ENCODE assay signal across 22 cellular contexts in genomic region chr9:92064711-92065110, GRCh38. TPM values are rescaled to one million over a fixed set of nuclear protein-coding genes. Genes with fewer than 3 reads are reported as not detected.
DNase-seq lines count a peak whose midpoint lies in the region; ATAC-seq and TF ChIP-seq lines count a peak whose summit lies in the region.
"Had no signal": no experiment of that assay in that cellular context is flagged by ENCODE, and none has a peak within 500 bp of the region (broad histone marks: within the 10 kb centered on the region; RNA-seq: fewer than 3 reads in every experiment).

No MANE protein-coding gene starts in this region.

- CTCF ChIA-PET in AG04450 (lab: Charles Lee): no interaction called here

- ATAC-seq in aorta (ENCODE audit: low FRiP score): no peak
- ATAC-seq in GM19452 (IDR thresholded peaks at IDR 0.05; ENCODE audit: unreplicated experiment): no peak
- ATAC-seq: activated CD4-positive, CD25-positive, alpha-beta regulatory T cell treated with anti-CD3 and anti-CD28 coated beads, Interleukin-2, amount 50 U/mL, for 24 hours; activated T-cell treated with anti-CD3 and anti-CD28 coated beads, Interleukin-2, amount 50 U/mL, for 4 hours; CD8-positive, alpha-beta T cell; naive thymus-derived CD8-positive, alpha-beta T cell had no signal

- peak; percentile 26 for DNase-seq in AG04450 (ENCODE audit: low read depth, low spot score)
- DNase-seq in LHCN-M2 (ENCODE audit: low read depth): peak; percentile 79
- DNase-seq in choroid plexus epithelial cell (ENCODE audit: low read depth): peak; percentile 95
- peak; percentile 27 for DNase-seq in myocyte (ENCODE audit: low read depth)
- DNase-seq in progenitor cell of endocrine pancreas (ENCODE audit: low spot score, unreplicated experiment): no peak
- no peak for DNase-seq in aorta
- DNase-seq in HPDE6-E6E7 (ENCODE audit: extremely low spot score): no peak
- DNase-seq: activated naive CD4-positive, alpha-beta T cell treated with anti-CD3 and anti-CD28 coated beads for 36 hours; activated T-cell treated with anti-CD3 and anti-CD28 coated beads, Interleukin-2, amount 50 U/mL, for 4 hours; CD8-positive, alpha-beta T cell; dermis blood vessel endothelial cell; mesendoderm; naive thymus-derived CD8-positive, alpha-beta T cell; NCI-H1417; NCI-H526; stimulated activated CD4-positive, alpha-beta T cell treated with anti-CD3 and anti-CD28 coated beads, Interleukin-4, amount 100 ng/mL, for 1 hour; T-helper 9 cell; tibial artery had no signal

- H3K27me3 ChIP-seq in AG04450 (ENCODE audit: control insufficient read depth, insufficient read depth, low read length) (no peaks in the 10 kb centered on the region), aorta (ENCODE audit: control insufficient read depth in 1 of 2, insufficient read depth in 2 of 2, low read length in 1 of 2) (no peaks in the 10 kb centered on the region)
- H3K27me3 ChIP-seq: tibial artery had no signal

- no peak overlapping the region for H3K4me3 Mint-ChIP-seq in progenitor cell of endocrine pancreas (ENCODE audit: low read depth)
- H3K4me3 Mint-ChIP-seq: activated naive CD4-positive, alpha-beta T cell treated with anti-CD3 and anti-CD28 coated beads for 36 hours; activated T-cell treated with anti-CD3 and anti-CD28 coated beads, Interleukin-2, amount 50 U/mL, for 4 hours; brain; CD8-positive, alpha-beta T cell; naive thymus-derived CD8-positive, alpha-beta T cell; stimulated activated naive CD8-positive, alpha-beta T cell treated with anti-CD3 and anti-CD28 coated beads, Interleukin-15, Interleukin-2, amounts not matched to agents 100 ng/mL and 50 ng/mL, for 24 hours had no signal

- H3K4me3 ChIP-seq in AG04450 (ENCODE audit: low read depth, low read length) (no peak overlapping the region), choroid plexus epithelial cell (ENCODE audit: low read depth, low read length) (no peak overlapping the region), aorta (ENCODE audit: low read length in 2 of 2) (no peak overlapping the region)
- H3K4me3 ChIP-seq: tibial artery had no signal

- H3K4me1 ChIP-seq in aorta (ENCODE audit: control insufficient read depth in 1 of 2, insufficient read depth in 2 of 2, low read length in 2 of 2): no peaks in the 10 kb centered on the region
- H3K4me1 ChIP-seq: tibial artery had no signal

- no peaks in the 10 kb centered on the region for H3K27me3 Mint-ChIP-seq in progenitor cell of endocrine pancreas
- H3K27me3 Mint-ChIP-seq: brain; naive thymus-derived CD8-positive, alpha-beta T cell; stimulated activated naive CD8-positive, alpha-beta T cell treated with anti-CD3 and anti-CD28 coated beads, Interleukin-15, Interleukin-2, amounts not matched to agents 100 ng/mL and 50 ng/mL, for 24 hours had no signal

- TF ChIP-seq CTCF in AG04450 (IDR thresholded peaks at IDR 0.05; ENCODE audit: low read depth, low read length): no peak
- TF ChIP-seq CTCF in choroid plexus epithelial cell (conservative IDR thresholded peaks at IDR 0.05; ENCODE audit: low read depth, low read length): no peak
- no peak for TF ChIP-seq CTCF in progenitor cell of endocrine pancreas (IDR thresholded peaks at IDR 0.05; ENCODE audit: unreplicated experiment)

- no peak overlapping the region for H3K27ac ChIP-seq in AG04450 (ENCODE audit: low read depth, low read length)
- H3K27ac ChIP-seq in aorta (ENCODE audit: low read depth in 1 of 2, low read length in 2 of 2): no peak overlapping the region
- H3K27ac ChIP-seq: tibial artery had no signal

- H3K9me3 ChIP-seq in AG04450 (ENCODE audit: control insufficient read depth, insufficient read depth, low read length) (no peaks in the 10 kb centered on the region; the same call in 1 of the 2 replicates), aorta (ENCODE audit: control insufficient read depth, low read length) (no peaks in the 10 kb centered on the region)

- POLR2A ChIA-PET in AG04450 (lab: Yijun Ruan, JAX): interaction anchor here (1.0 kb wide), 1 partner anchor 109 kb away, joined by 4 read pairs; no protein-coding TSS in a partner anchor

- H3K9me3 Mint-ChIP-seq in progenitor cell of endocrine pancreas (ENCODE audit: low read depth): peaks cover 32% of the 10 kb centered on the region

- no peaks in the 10 kb centered on the region for H3K4me1 Mint-ChIP-seq in progenitor cell of endocrine pancreas (ENCODE audit: low read depth)

- intact Hi-C loops in aorta (cut with DNase I): no loop called here

- H3K27ac Mint-ChIP-seq in progenitor cell of endocrine pancreas: no peak overlapping the region
- H3K27ac Mint-ChIP-seq: activated naive CD4-positive, alpha-beta T cell treated with anti-CD3 and anti-CD28 coated beads for 36 hours; brain; CD8-positive, alpha-beta T cell; naive thymus-derived CD8-positive, alpha-beta T cell; stimulated activated naive CD8-positive, alpha-beta T cell treated with anti-CD3 and anti-CD28 coated beads, Interleukin-15, Interleukin-2, amounts not matched to agents 100 ng/mL and 50 ng/mL, for 24 hours had no signal

- peaks cover 54% of the 10 kb centered on the region for H3K36me3 Mint-ChIP-seq in progenitor cell of endocrine pancreas (ENCODE audit: insufficient read depth)

- H3K36me3 ChIP-seq in aorta (ENCODE audit: control insufficient read depth in 1 of 2, insufficient read depth in 2 of 2, low read length in 1 of 2): peaks cover 0 to 8% of the 10 kb centered on the region in 2 donors

- WGBS in aorta, 2 donors: 72 to 77% methylated on average over 3 of the region's 3 CpGs

RNA-seq across cellular contexts. Expression of gene SPTLC1, which starts 50.5 kb away (rescaled TPM):
- polyA plus RNA-seq in AG04450 (2011; rRNA removed) (117 and 140 TPM in 2 replicates), aorta (10 to 100 TPM; 22.7 to 39.7 TPM)
- polyA minus RNA-seq in AG04450 (2011; rRNA and poly(A)+ RNA removed): 103 and 121 TPM in 2 replicates
- total RNA-seq in LHCN-M2 (2014; rRNA removed) (94.8 and 96.6 TPM in 2 replicates), myocyte (60.3 and 66.4 TPM in 2 replicates), progenitor cell of endocrine pancreas (68.5 and 68.8 TPM in 2 replicates), aorta (10 to 100 TPM; 48.1 to 52.2 TPM)
- 31.9 TPM for polyA plus RNA-seq in LHCN-M2 (2012)
- 41.6 TPM for polyA plus RNA-seq in myocyte (2012)

Comparison
In these comparisons a context has a peak if more than half of its experiments do, and no peak if none do; other contexts are left out.
1. DNase-seq: peak in AG04450 (single experiment), LHCN-M2 (single experiment), choroid plexus epithelial cell (single experiment) and myocyte (single experiment); none in progenitor cell of endocrine pancreas (single experiment), aorta (0 of 2) and HPDE6-E6E7 (single experiment).